ENCODE assay signal across 10 cellular contexts in genomic region chr1:21896652-21897532, GRCh38. TPM values are rescaled to one million over a fixed set of nuclear protein-coding genes. Genes with fewer than 3 reads are reported as not detected.
DNase-seq lines count a peak whose midpoint lies in the region; ATAC-seq and TF ChIP-seq lines count a peak whose summit lies in the region.
"Had no signal": no experiment of that assay in that cellular context is flagged by ENCODE, and none has a peak within 500 bp of the region (broad histone marks: within the 10 kb centered on the region; RNA-seq: fewer than 3 reads in every experiment).

No MANE protein-coding gene starts in this region.

- H3K4me1 Mint-ChIP-seq in WTC11, result peaks cover 28% of the 10 kb centered on the region

- POLR2A ChIA-PET in WTC11 (lab: Charles Lee), result no interaction called here

- no peak for TF ChIP-seq EP300 in ovary (IDR thresholded peaks at IDR 0.05)

- no peak for TF ChIP-seq POLR2A in ovary (IDR thresholded peaks at IDR 0.05)

- H3K9me3 ChIP-seq in right atrium auricular region, result no peaks in the 10 kb centered on the region
- H3K9me3 ChIP-seq in ovary, result no peaks in the 10 kb centered on the region

- peaks cover 52% of the 10 kb centered on the region for H3K36me3 ChIP-seq in right atrium auricular region
- H3K36me3 ChIP-seq in ovary, result no peaks in the 10 kb centered on the region

- H3K27me3 Mint-ChIP-seq in WTC11 (ENCODE audit: low read depth), result no peaks in the 10 kb centered on the region
- H3K27me3 Mint-ChIP-seq: stimulated activated naive CD8-positive, alpha-beta T cell treated with anti-CD3 and anti-CD28 coated beads, Interleukin-15, Interleukin-2, amounts not matched to agents 100 ng/mL and 50 ng/mL, for 24 hours had no signal

- H3K4me3 ChIP-seq in right atrium auricular region (no peak overlapping the region), ovary (no peak overlapping the region)

- intact Hi-C loops in ovary (cut with DNase I), result loop anchor here in 1 of 4 donors (10.0 kb wide), 1 partner anchor 48 kb away; no protein-coding TSS in a partner anchor

- peak overlapping the region; percentile 89 for H3K27ac Mint-ChIP-seq in WTC11
- H3K27ac Mint-ChIP-seq: stimulated activated naive CD8-positive, alpha-beta T cell treated with anti-CD3 and anti-CD28 coated beads, Interleukin-15, Interleukin-2, amounts not matched to agents 100 ng/mL and 50 ng/mL, for 24 hours had no signal

- no peaks in the 10 kb centered on the region for H3K9me3 Mint-ChIP-seq in WTC11
- H3K9me3 Mint-ChIP-seq: stimulated activated naive CD8-positive, alpha-beta T cell treated with anti-CD3 and anti-CD28 coated beads, Interleukin-15, Interleukin-2, amounts not matched to agents 100 ng/mL and 50 ng/mL, for 24 hours had no signal

- TF ChIP-seq CTCF in WTC11 (IDR thresholded peaks at IDR 0.05), result no peak
- TF ChIP-seq CTCF in right atrium auricular region (IDR thresholded peaks at IDR 0.05), result no peak
- TF ChIP-seq CTCF in ovary (IDR thresholded peaks at IDR 0.05), result no peak

- H3K36me3 Mint-ChIP-seq in WTC11, result peaks cover 3% of the 10 kb centered on the region; the same call in 1 of the 2 replicates

- CTCF ChIA-PET in WTC11 (lab: Charles Lee), result interaction anchor here (0.7 to 1.1 kb wide), 4 partner anchors 15 to 67 kb away, joined by 3 to 6 read pairs (median 4); no protein-coding TSS in a partner anchor

- peak overlapping the region; percentile 91 to 94 for H3K27ac ChIP-seq in right atrium auricular region
- peak overlapping the region in 1 of 2 donors; percentile 70 for H3K27ac ChIP-seq in ovary

- H3K27me3 ChIP-seq in right atrium auricular region (no peaks in the 10 kb centered on the region), ovary (no peaks in the 10 kb centered on the region)

- H3K4me1 ChIP-seq in right atrium auricular region, result peaks cover 0 to 89% of the 10 kb centered on the region in 2 donors
- peaks cover 22% of the 10 kb centered on the region for H3K4me1 ChIP-seq in ovary (ENCODE audit: insufficient read depth)

- peak; percentile 81 for DNase-seq in AG08395 (ENCODE audit: low spot score)
- peak; percentile 31 for DNase-seq in WTC11 (ENCODE audit: low spot score)
- peak; percentile 94 for DNase-seq in right atrium auricular region (ENCODE audit: low spot score)
- DNase-seq in ovary, result peak in 4 of 5 donors; percentile 57 to 75 (median 68)
- no peak for DNase-seq in cortex of kidney (lab: John Stamatoyannopoulos, UW)
- DNase-seq in activated CD4-positive, CD25-positive, alpha-beta regulatory T cell (lab: John Stamatoyannopoulos, UW), result no peak
- no peak for DNase-seq in GM19238 (ENCODE audit: insufficient read length, low spot score)
- DNase-seq: activated gamma-delta T cell treated with Interleukin-2 at 50 U/mL for 16 hours had no signal

- 23 to 33% (median 25%) methylated on average over 18 to 20 of the region's 20 CpGs for WGBS in ovary, 3 donors

- ATAC-seq in WTC11, result peak; percentile 43
- ATAC-seq in HG02763 (IDR thresholded peaks at IDR 0.05; ENCODE audit: unreplicated experiment), result no peak

- no peak overlapping the region for H3K4me3 Mint-ChIP-seq in WTC11
- H3K4me3 Mint-ChIP-seq: stimulated activated naive CD8-positive, alpha-beta T cell treated with anti-CD3 and anti-CD28 coated beads, Interleukin-15, Interleukin-2, amounts not matched to agents 100 ng/mL and 50 ng/mL, for 24 hours had no signal

TF ChIP-seq in WTC11, 78 proteins besides CTCF, POLR2A, EP300 and RAD21:
- TF ChIP-seq FOXP1 (CRISPR knock-in tag; IDR thresholded peaks at IDR 0.05; ENCODE audit: borderline replicate concordance) (no peak), USF1 (CRISPR knock-in tag; IDR thresholded peaks at IDR 0.05) (peak; percentile 25; the same call in 1 of the 2 replicates)

RNA-seq across cellular contexts. Expression of gene HSPG2, which starts 40.2 kb away (rescaled TPM):
- total RNA-seq in WTC11 (2021), result 120 to 127 TPM (median 120 TPM) in 3 replicates
- 100 to 1,000 TPM; 424 to 557 TPM for total RNA-seq in right atrium auricular region
- 100 to 1,000 TPM in 4 of 7 donors, 10 to 100 TPM in 3; 27.3 to 294 (median 116) TPM for total RNA-seq in ovary
- 10 to 100 TPM; 37.9 to 65.0 TPM for polyA plus RNA-seq in ovary

Comparison
In these comparisons a context has a peak if more than half of its experiments do, and no peak if none do; other contexts are left out.
1. DNase-seq: peak in AG08395 (single experiment), WTC11 (single experiment), right atrium auricular region (single experiment) and ovary (4 of 5); none in cortex of kidney (single experiment), activated CD4-positive, CD25-positive, alpha-beta regulatory T cell (0 of 4) and GM19238 (single experiment).